In genomic region chr5:102865510-102866314, GRCh38 we compare ENCODE assay signal across 8 cellular contexts.
DNase-seq lines count a peak whose midpoint lies in the region; ATAC-seq, FAIRE-seq and TF ChIP-seq lines count a peak whose summit lies in the region.

No MANE protein-coding gene starts in this region.

- H3K27me3 ChIP-seq in pancreas, result peaks cover 0 to 4% (median 0%) of the 10 kb centered on the region in 4 donors

- 2% methylated on average over 57 of the region's 57 CpGs for WGBS in pancreas, 2 donors
- WGBS in urinary bladder, result under 1% methylated on average over 57 of the region's 57 CpGs

- FAIRE-seq in pancreas (lab: Jason Lieb, UNC), result no peak

- no peak for TF ChIP-seq CTCF in pancreas (IDR thresholded peaks at IDR 0.05)

- intact Hi-C loops in left cardiac atrium (cut with DNase I), result loop anchor here in 1 of 2 donors (5.0 kb wide), 1 partner anchor 68 kb away; no protein-coding TSS in a partner anchor
- intact Hi-C loops in pancreas (cut with DNase I), result no loop called here

- H3K4me3 ChIP-seq in pancreas, result peak overlapping the region; percentile 33 to 61 (median 54)
- peak overlapping the region; percentile 51 for H3K4me3 ChIP-seq in urinary bladder (ENCODE audit: low read depth, low read length)

- no peaks in the 10 kb centered on the region for H3K9me3 ChIP-seq in pancreas

- peak overlapping the region; percentile 54 to 69 (median 61) for H3K27ac ChIP-seq in pancreas
- peak overlapping the region; percentile 80 for H3K27ac ChIP-seq in urinary bladder (ENCODE audit: low read depth)

- ATAC-seq in GM19351 (IDR thresholded peaks at IDR 0.05; ENCODE audit: unreplicated experiment), result peak; percentile 79
- peak; percentile 64 for ATAC-seq in HG03378 (IDR thresholded peaks at IDR 0.05; ENCODE audit: unreplicated experiment)
- ATAC-seq in left cardiac atrium, result peak; percentile 93 to 96
- peak; percentile 86 to 90 (median 89) for ATAC-seq in pancreas

- H3K4me1 ChIP-seq in pancreas, result peaks cover 0 to 13% (median 4%) of the 10 kb centered on the region in 3 donors
- H3K4me1 ChIP-seq in urinary bladder (ENCODE audit: insufficient read depth), result no peaks in the 10 kb centered on the region

- DNase-seq in CD1c-positive myeloid dendritic cell (ENCODE audit: extremely low spot score), result peak; percentile 86
- DNase-seq in RKO (ENCODE audit: low spot score), result peak; percentile 94
- peak; percentile 81 for DNase-seq in amniotic stem cell (lab: John Stamatoyannopoulos, UW)
- peak; percentile 85 for DNase-seq in left cardiac atrium
- peak; percentile 45 to 83 (median 63) for DNase-seq in pancreas

- H3K36me3 ChIP-seq in pancreas, result no peaks in the 10 kb centered on the region
- H3K36me3 ChIP-seq in urinary bladder (ENCODE audit: insufficient read depth), result no peaks in the 10 kb centered on the region

Comparison
In these comparisons a context has a peak if more than half of its experiments do, and no peak if none do; other contexts are left out.
1. Peak in every context shown above with its lines: DNase-seq, ATAC-seq, H3K4me3 ChIP-seq and H3K27ac ChIP-seq.